Comparison of ENCODE assay signal across 15 cellular contexts in genomic region chr12:45704968-45705367, GRCh38. TPM values are rescaled to one million over a fixed set of nuclear protein-coding genes. Genes with fewer than 3 reads are reported as not detected.
DNase-seq lines count a peak whose midpoint lies in the region; ATAC-seq and TF ChIP-seq lines count a peak whose summit lies in the region.
"Had no signal": no experiment of that assay in that cellular context is flagged by ENCODE, and none has a peak within 500 bp of the region (broad histone marks: within the 10 kb centered on the region; RNA-seq: fewer than 3 reads in every experiment).

No MANE protein-coding gene starts in this region.

- no peaks in the 10 kb centered on the region for H3K27me3 Mint-ChIP-seq in Caco-2 (ENCODE audit: insufficient read depth, unreplicated experiment)
- H3K27me3 Mint-ChIP-seq in H9 (ENCODE audit: low read depth), result no peaks in the 10 kb centered on the region; the same call in 1 of the 2 replicates
- peaks cover 24% of the 10 kb centered on the region for H3K27me3 Mint-ChIP-seq in endodermal cell (ENCODE audit: insufficient read depth)
- H3K27me3 Mint-ChIP-seq: B cell; CD4-positive, alpha-beta T cell had no signal

- no peaks in the 10 kb centered on the region for H3K23me2 ChIP-seq in H9 (ENCODE audit: insufficient read length, low read depth, low read length, poor library complexity, severe bottlenecking)

- intact Hi-C loops in heart left ventricle (cut with DNase I), result no loop called here
- intact Hi-C loops in left ventricle myocardium inferior (cut with micrococcal nuclease), result no loop called here
- intact Hi-C loops in Caco-2 (cut with micrococcal nuclease; ENCODE audit: unreplicated experiment), result loop anchor here (1.0 to 5.0 kb wide), 4 partner anchors 22 to 158 kb away; no protein-coding TSS in a partner anchor

- H3K36me3 ChIP-seq in heart left ventricle, result no peaks in the 10 kb centered on the region
- peaks cover 3% of the 10 kb centered on the region for H3K36me3 ChIP-seq in left ventricle myocardium inferior
- H3K36me3 ChIP-seq in Caco-2 (ENCODE audit: control insufficient read depth, insufficient read depth, low read length), result no peaks in the 10 kb centered on the region
- H3K36me3 ChIP-seq in endodermal cell (ENCODE audit: control insufficient read depth, insufficient read depth, low read length), result no peaks in the 10 kb centered on the region

- no peak overlapping the region for H3K56ac ChIP-seq in H9 (ENCODE audit: insufficient read length, low read depth, low read length)

- no peaks in the 10 kb centered on the region for H3K79me1 ChIP-seq in H9 (ENCODE audit: insufficient read depth, low read depth, low read length, poor library complexity, severe bottlenecking)

- H4K8ac ChIP-seq in H9 (replicated peaks; ENCODE audit: insufficient read length, low read depth, low read length), result no peak overlapping the region

- H3K4me3 ChIP-seq in heart left ventricle (no peak overlapping the region), left ventricle myocardium inferior (no peak overlapping the region), Caco-2 (ENCODE audit: low read depth, low read length) (no peak overlapping the region), endodermal cell (ENCODE audit: low read length) (no peak overlapping the region)
- H3K4me3 ChIP-seq: GM23248 had no signal

- no peak overlapping the region for H3K4ac ChIP-seq in H9 (ENCODE audit: low read depth, low read length)

- H3K4me1 Mint-ChIP-seq in Caco-2 (ENCODE audit: low read depth, unreplicated experiment) (peaks cover 43% of the 10 kb centered on the region), H9 (peaks cover 14 to 21% of the 10 kb centered on the region in 2 experiments), endodermal cell (peaks cover 31% of the 10 kb centered on the region)

- no peak for TF ChIP-seq POLR2A in heart left ventricle (IDR thresholded peaks at IDR 0.05)

- no peak overlapping the region for H4K91ac ChIP-seq in H9 (ENCODE audit: insufficient read length, low read depth, low read length)

- H2AFZ ChIP-seq in H9 (ENCODE audit: low read length), result no peak overlapping the region
- H2AFZ ChIP-seq: GM23248 had no signal

- POLR2A ChIA-PET in Caco-2 (lab: Charles Lee), result no interaction called here

- H4K20me1 ChIP-seq in H9 (ENCODE audit: control insufficient read depth, insufficient read depth, insufficient read length), result no peaks in the 10 kb centered on the region

- H2BK12ac ChIP-seq in H9 (ENCODE audit: insufficient read length, low read depth, low read length), result no peak overlapping the region

- H3K4me3 Mint-ChIP-seq in Caco-2 (ENCODE audit: unreplicated experiment) (peak overlapping the region; percentile 13), H9 (no peak overlapping the region), endodermal cell (no peak overlapping the region)
- H3K4me3 Mint-ChIP-seq: B cell; CD4-positive, alpha-beta T cell had no signal

- H2BK5ac ChIP-seq in H9 (ENCODE audit: insufficient read length, low read length), result no peak overlapping the region

- H2AK5ac ChIP-seq in H9 (ENCODE audit: insufficient read length, low read length), result no peak overlapping the region

- H3K18ac ChIP-seq in H9 (ENCODE audit: insufficient read length, low read depth, low read length), result no peak overlapping the region

- H3K14ac ChIP-seq in H9 (ENCODE audit: insufficient read depth, low read length), result no peak overlapping the region

- no peaks in the 10 kb centered on the region for H3K27me3 ChIP-seq in heart left ventricle
- H3K27me3 ChIP-seq in left ventricle myocardium inferior (ENCODE audit: low read depth), result no peaks in the 10 kb centered on the region
- H3K27me3 ChIP-seq in Caco-2 (replicated peaks; ENCODE audit: control insufficient read depth, insufficient read depth, low read length), result no peaks in the 10 kb centered on the region
- H3K27me3 ChIP-seq in H9 (ENCODE audit: insufficient read depth, low read length), result no peaks in the 10 kb centered on the region
- peaks cover 43% of the 10 kb centered on the region for H3K27me3 ChIP-seq in endodermal cell (ENCODE audit: control insufficient read depth, insufficient read depth, low read length, poor library complexity, severe bottlenecking)

- CTCF ChIA-PET in Caco-2 (lab: Charles Lee), result interaction anchor here (1.1 to 1.6 kb wide), 2 partner anchors 24 to 161 kb away, joined by 3 to 5 read pairs; no protein-coding TSS in a partner anchor

- no peak overlapping the region for H2BK20ac ChIP-seq in H9 (ENCODE audit: low read depth, low read length, poor library complexity, severe bottlenecking)

- no peak overlapping the region for H2BK120ac ChIP-seq in H9 (ENCODE audit: low read depth, low read length, poor library complexity, severe bottlenecking)

- H3K4me1 ChIP-seq in heart left ventricle (peaks cover 0 to 31% (median 6%) of the 10 kb centered on the region in 12 donors), left ventricle myocardium inferior (peaks cover 27% of the 10 kb centered on the region), Caco-2 (peaks cover 47% of the 10 kb centered on the region), H9 (ENCODE audit: insufficient read depth, low read length) (no peaks in the 10 kb centered on the region), endodermal cell (ENCODE audit: control insufficient read depth, insufficient read depth, low read length) (no peaks in the 10 kb centered on the region)

- no peak overlapping the region for H3T11ph ChIP-seq in H9 (ENCODE audit: low read length)

- no peak for DNase-seq in heart left ventricle
- no peak for DNase-seq in left ventricle myocardium inferior
- peak in 1 of 2 experiments; percentile 33 for DNase-seq in Caco-2
- no peak for DNase-seq in H9
- no peak for DNase-seq in endodermal cell
- no peak for DNase-seq in GF-D8 (lab: John Stamatoyannopoulos, UW)
- DNase-seq: C1 segment of cervical spinal cord; CD4-positive, alpha-beta T cell; DND-41; GDM1; GM23248; H7 had no signal

- ATAC-seq in heart left ventricle, result peak in 3 of 4 donors; percentile 31 to 67 (median 35)
- ATAC-seq in HG02852 (IDR thresholded peaks at IDR 0.05; ENCODE audit: unreplicated experiment), result no peak
- no peak for ATAC-seq in GM18517 (IDR thresholded peaks at IDR 0.05; ENCODE audit: unreplicated experiment)

- no peak overlapping the region for H3K4me2 ChIP-seq in H9 (ENCODE audit: insufficient read depth, insufficient read length, low read length)

- H3K27ac ChIP-seq in heart left ventricle, result peak overlapping the region in 7 of 12 donors; percentile 22 to 69 (median 49)
- H3K27ac ChIP-seq in left ventricle myocardium inferior (replicated peaks), result no peak overlapping the region
- no peak overlapping the region for H3K27ac ChIP-seq in H9 (ENCODE audit: insufficient read length, low read depth, low read length)
- H3K27ac ChIP-seq in endodermal cell (ENCODE audit: low read depth, low read length), result no peak overlapping the region
- H3K27ac ChIP-seq: GM23248 had no signal

- H3K36me3 Mint-ChIP-seq in Caco-2 (ENCODE audit: insufficient read depth, unreplicated experiment) (no peaks in the 10 kb centered on the region), H9 (ENCODE audit: insufficient read depth in 1 of 3, low read depth in 3 of 3) (no peaks in the 10 kb centered on the region), endodermal cell (ENCODE audit: low read depth) (no peaks in the 10 kb centered on the region)

- no peak for TF ChIP-seq CTCF in heart left ventricle (IDR thresholded peaks at IDR 0.05)
- no peak for TF ChIP-seq CTCF in left ventricle myocardium inferior (IDR thresholded peaks at IDR 0.05; ENCODE audit: borderline replicate concordance)
- no peak for TF ChIP-seq CTCF in Caco-2 (IDR thresholded peaks at IDR 0.05; ENCODE audit: insufficient read depth in 1 of 2, low read depth in 1 of 2, low read length in 1 of 2, severe bottlenecking in 1 of 2, unreplicated experiment in 1 of 2)
- TF ChIP-seq CTCF in H9 (conservative IDR thresholded peaks at IDR 0.05), result 0 out of 3 replicates have a peak, but pooled peaks have one; percentile 10
- TF ChIP-seq CTCF in endodermal cell (conservative IDR thresholded peaks at IDR 0.05), result peak; percentile 33

- no TSS peak for BruUV-seq in Caco-2 (replicated peaks; lab: Mats Ljungman, UMichigan)

- peak overlapping the region; percentile 1 for H3K27ac Mint-ChIP-seq in Caco-2 (ENCODE audit: unreplicated experiment)
- H3K27ac Mint-ChIP-seq in H9, result no peak overlapping the region
- H3K27ac Mint-ChIP-seq in endodermal cell, result no peak overlapping the region
- H3K27ac Mint-ChIP-seq: B cell; CD4-positive, alpha-beta T cell had no signal

- WGBS in heart left ventricle, 4 donors, result 54 to 75% (median 69%) methylated on average over 2 of the region's 2 CpGs
- no CpG with 5 or more reads among the region's 2 CpGs for WGBS in H9 (ENCODE audit: extremely low coverage, insufficient read length, low lambda C conversion rate)
- WGBS in endodermal cell (ENCODE audit: insufficient coverage in 1 of 2, insufficient read length in 1 of 2), 2 experiments, result 89 to 92% methylated on average over 2 of the region's 2 CpGs

- no peaks in the 10 kb centered on the region for H3K79me2 ChIP-seq in H9 (ENCODE audit: insufficient read depth, low read length)

- no peaks in the 10 kb centered on the region for H3K9me3 Mint-ChIP-seq in Caco-2 (ENCODE audit: unreplicated experiment)
- H3K9me3 Mint-ChIP-seq in H9, result peaks cover 0 to 3% of the 10 kb centered on the region in 2 experiments; a peak in 2 of 5 replicates
- peaks cover 8% of the 10 kb centered on the region for H3K9me3 Mint-ChIP-seq in endodermal cell

- no peak overlapping the region for H2BK15ac ChIP-seq in H9 (ENCODE audit: low read depth, low read length)

- H4K5ac ChIP-seq in H9 (ENCODE audit: insufficient read length, low read depth, low read length), result no peak overlapping the region

- H3K23ac ChIP-seq in H9 (ENCODE audit: insufficient read length, low read depth, low read length), result no peak overlapping the region

- peaks cover 0 to 20% (median 6%) of the 10 kb centered on the region in 12 donors for H3K9me3 ChIP-seq in heart left ventricle
- H3K9me3 ChIP-seq in left ventricle myocardium inferior (replicated peaks), result peaks cover 16% of the 10 kb centered on the region
- H3K9me3 ChIP-seq in Caco-2, result no peaks in the 10 kb centered on the region; the same call in 1 of the 2 replicates
- no peaks in the 10 kb centered on the region for H3K9me3 ChIP-seq in H9 (ENCODE audit: control insufficient read depth, low read depth, low read length)
- H3K9me3 ChIP-seq in endodermal cell (ENCODE audit: control insufficient read depth, low read length), result peaks cover 23% of the 10 kb centered on the region

- no peak overlapping the region for H3K9ac ChIP-seq in H9 (ENCODE audit: extremely low read depth, insufficient read length, low read length)
- H3K9ac ChIP-seq in endodermal cell (ENCODE audit: extremely low read depth, low read length, poor library complexity, severe bottlenecking), result no peak overlapping the region
- H3K9ac ChIP-seq: GM23248 had no signal

RNA-seq across cellular contexts. Expression of gene ARID2, which starts 24.5 kb away (rescaled TPM):
- total RNA-seq in heart left ventricle (10 to 100 TPM; 12.9 to 22.6 (median 19.1) TPM), left ventricle myocardium inferior (15.7 TPM), Caco-2 (2022) (50.1 and 53.9 TPM in 2 replicates), H9 (2021) (61.9 and 63.8 TPM in 2 replicates), endodermal cell (10 to 100 TPM; 54.0 to 58.1 TPM)
- polyA plus RNA-seq in heart left ventricle, result 1 to 10 TPM; 5.6 to 5.7 TPM
- polyA plus RNA-seq in endodermal cell (2013, experiment 1 of 2), result 34.2 TPM
- 35.0 TPM for polyA plus RNA-seq in endodermal cell (2013, experiment 2 of 2)

Comparison
In these comparisons a context has a peak if more than half of its experiments do, and no peak if none do; other contexts are left out.
1. H3K27ac ChIP-seq: peak in heart left ventricle (7 of 12); none in left ventricle myocardium inferior (single experiment), H9 (single experiment) and endodermal cell (single experiment).
2. ATAC-seq: peak in heart left ventricle (3 of 4); none in HG02852 (single experiment) and GM18517 (single experiment).
3. CTCF ChIP-seq: peak in H9 (single experiment) and endodermal cell (single experiment); none in heart left ventricle (0 of 12), left ventricle myocardium inferior (single experiment) and Caco-2 (0 of 2).